ENCODE assay signal across 40 cellular contexts in genomic region chr2:216021768-216022167, GRCh38. TPM values are rescaled to one million over a fixed set of nuclear protein-coding genes. Genes with fewer than 3 reads are reported as not detected.
"Had no signal": no experiment of that assay in that cellular context is flagged by ENCODE, and none has a peak within 500 bp of the region (broad histone marks: within the 10 kb centered on the region; RNA-seq: fewer than 3 reads in every experiment).

No MANE protein-coding gene starts in this region.

- DNase-seq: activated effector memory CD4-positive, alpha-beta T cell treated with anti-CD3 and anti-CD28 coated beads, Interleukin-2, amount 50 U/mL, for 16 hours; activated effector memory CD4-positive, alpha-beta T cell treated with Interleukin-2 at 50 U/mL for 16 hours; activated gamma-delta T cell; activated gamma-delta T cell treated with Interleukin-2 at 50 U/mL for 16 hours; activated naive CD4-positive, alpha-beta T cell; activated naive CD4-positive, alpha-beta T cell treated with anti-CD3 and anti-CD28 coated beads for 36 hours; activated naive CD4-positive, alpha-beta T cell treated with anti-CD3 and anti-CD28 coated beads, Interleukin-2, amount 10 ng/mL, durations not matched to agents 7 days and 5 days; activated naive CD4-positive, alpha-beta T cell treated with anti-CD3 and anti-CD28 coated beads, Interleukin-2, amount 50 U/mL, for 16 hours; activated naive CD4-positive, alpha-beta T cell treated with Interleukin-2 at 50 U/mL for 16 hours; activated naive CD8-positive, alpha-beta T cell treated with anti-CD3 and anti-CD28 coated beads for 36 hours; activated naive CD8-positive, alpha-beta T cell treated with anti-CD3 and anti-CD28 coated beads, Interleukin-2, amount 10 ng/mL, durations not matched to agents 7 days and 5 days; activated naive CD8-positive, alpha-beta T cell treated with anti-CD3 and anti-CD28 coated beads, Interleukin-2, amount 50 U/mL, for 24 hours; activated T-cell treated with anti-CD3 and anti-CD28 coated beads, Interleukin-2, amount 50 U/mL, for 1 hour; activated T-cell treated with anti-CD3 and anti-CD28 coated beads, Interleukin-2, amount 50 U/mL, for 24 hours; activated T-cell treated with anti-CD3 and anti-CD28 coated beads, Interleukin-2, amount 50 U/mL, for 4 hours; activated T-cell treated with anti-CD3 and anti-CD28 coated beads, Interleukin-2, amount 50 U/mL, for 48 hours; activated T-cell treated with anti-CD3 and anti-CD28 coated beads, Interleukin-2, amount 50 U/mL, for 72 hours; adrenal gland; amniotic stem cell; amygdala; anterior cingulate cortex; aorta; body of pancreas; brain microvascular endothelial cell; caudate nucleus; central memory CD4-positive, alpha-beta T cell; cerebellar nuclear complex had no signal

- H3K27me3 ChIP-seq: adrenal gland, ascending aorta, body of pancreas, brain microvascular endothelial cell, breast epithelium, cardiac muscle cell had no signal

- H3K27ac ChIP-seq: adrenal gland, ascending aorta, body of pancreas, brain microvascular endothelial cell, breast epithelium, cardiac muscle cell had no signal

- H3K36me3 ChIP-seq: adrenal gland, ascending aorta, brain microvascular endothelial cell, breast epithelium, cardiac muscle cell had no signal

- FAIRE-seq: astrocyte, bronchial epithelial cell had no signal

- H3K4me3 ChIP-seq: adrenal gland, ascending aorta, body of pancreas, breast epithelium, cardiac muscle cell had no signal

- H3K9me3 ChIP-seq: adrenal gland, ascending aorta, body of pancreas, breast epithelium had no signal

- H3K9me3 Mint-ChIP-seq: activated naive CD4-positive, alpha-beta T cell treated with anti-CD3 and anti-CD28 coated beads for 36 hours; activated naive CD4-positive, alpha-beta T cell treated with anti-CD3 and anti-CD28 coated beads, Interleukin-2, amount 50 U/mL, for 24 hours; activated naive CD8-positive, alpha-beta T cell treated with anti-CD3 and anti-CD28 coated beads, Interleukin-2, amount 50 U/mL, for 24 hours; activated T-cell treated with anti-CD3 and anti-CD28 coated beads, Interleukin-2, amount 50 U/mL, for 4 hours; activated T-cell treated with anti-CD3 and anti-CD28 coated beads, Interleukin-2, amount 50 U/mL, for 72 hours; activated T-helper 1 cell treated with anti-CD3 and anti-CD28 coated beads, Interleukin-12 subunit alpha, Interleukin-12 subunit beta, Interleukin-2, Interleukin-4 antibody, amounts not matched to agents 30 ng/mL and 10 ng/mL and 1 ng/mL, durations not matched to agents 14 hours and 24 hours and 36 hours; activated T-helper 17 cell treated with anti-CD3 and anti-CD28 coated beads, Interleukin-2, amount 50 U/mL, for 72 hours; activated T-helper 2 cell treated with anti-CD3 and anti-CD28 coated beads, Interferon-gamma antibody, Interleukin-2, Interleukin-4, amounts not matched to agents 10 μg/mL and 5 μg/mL and 100 μg/mL, durations not matched to agents 14 hours and 24 hours and 36 hours; brain; central memory CD8-positive, alpha-beta T cell had no signal

- H3K27me3 Mint-ChIP-seq: activated naive CD4-positive, alpha-beta T cell treated with anti-CD3 and anti-CD28 coated beads, Interleukin-2, amount 10 ng/mL, durations not matched to agents 7 days and 5 days; activated naive CD4-positive, alpha-beta T cell treated with anti-CD3 and anti-CD28 coated beads, Interleukin-2, amount 50 U/mL, for 24 hours; activated naive CD8-positive, alpha-beta T cell; activated naive CD8-positive, alpha-beta T cell treated with anti-CD3 and anti-CD28 coated beads for 36 hours; activated naive CD8-positive, alpha-beta T cell treated with anti-CD3 and anti-CD28 coated beads, Interleukin-2, amount 10 ng/mL, durations not matched to agents 7 days and 5 days; activated naive CD8-positive, alpha-beta T cell treated with anti-CD3 and anti-CD28 coated beads, Interleukin-2, amount 50 U/mL, for 24 hours; activated T-cell treated with anti-CD3 and anti-CD28 coated beads, Interleukin-2, amount 50 U/mL, for 24 hours; activated T-helper 17 cell treated with anti-CD3 and anti-CD28 coated beads, Interleukin-2, amount 50 U/mL, for 72 hours; brain; central memory CD8-positive, alpha-beta T cell had no signal

- H3K4me3 Mint-ChIP-seq: activated naive CD4-positive, alpha-beta T cell treated with anti-CD3 and anti-CD28 coated beads for 36 hours; activated naive CD4-positive, alpha-beta T cell treated with anti-CD3 and anti-CD28 coated beads, Interleukin-2, amount 10 ng/mL, durations not matched to agents 7 days and 5 days; activated naive CD4-positive, alpha-beta T cell treated with anti-CD3 and anti-CD28 coated beads, Interleukin-2, amount 50 U/mL, for 24 hours; activated naive CD8-positive, alpha-beta T cell; activated naive CD8-positive, alpha-beta T cell treated with anti-CD3 and anti-CD28 coated beads for 36 hours; activated naive CD8-positive, alpha-beta T cell treated with anti-CD3 and anti-CD28 coated beads, Interleukin-2, amount 10 ng/mL, durations not matched to agents 7 days and 5 days; activated naive CD8-positive, alpha-beta T cell treated with anti-CD3 and anti-CD28 coated beads, Interleukin-2, amount 50 U/mL, for 24 hours; activated T-cell treated with anti-CD3 and anti-CD28 coated beads, Interleukin-2, amount 50 U/mL, for 24 hours; activated T-cell treated with anti-CD3 and anti-CD28 coated beads, Interleukin-2, amount 50 U/mL, for 4 hours; activated T-cell treated with anti-CD3 and anti-CD28 coated beads, Interleukin-2, amount 50 U/mL, for 72 hours; activated T-helper 1 cell treated with anti-CD3 and anti-CD28 coated beads, Interleukin-12 subunit alpha, Interleukin-12 subunit beta, Interleukin-2, Interleukin-4 antibody, amounts not matched to agents 30 ng/mL and 10 ng/mL and 1 ng/mL, durations not matched to agents 14 hours and 24 hours and 36 hours; activated T-helper 17 cell treated with anti-CD3 and anti-CD28 coated beads, Interleukin-2, amount 50 U/mL, for 72 hours; brain; central memory CD8-positive, alpha-beta T cell had no signal

- H3K36me3 Mint-ChIP-seq: activated naive CD4-positive, alpha-beta T cell treated with anti-CD3 and anti-CD28 coated beads, Interleukin-2, amount 50 U/mL, for 72 hours had no signal

- H3K4me1 ChIP-seq: adrenal gland, ascending aorta, body of pancreas, breast epithelium had no signal

- ATAC-seq: activated naive CD4-positive, alpha-beta T cell treated with anti-CD3 and anti-CD28 coated beads, Interleukin-2, amount 50 U/mL, for 72 hours; activated naive CD8-positive, alpha-beta T cell treated with anti-CD3 and anti-CD28 coated beads, Interleukin-2, amount 50 U/mL, for 24 hours; activated T-cell treated with anti-CD3 and anti-CD28 coated beads, Interleukin-2, amount 50 U/mL, for 4 hours; activated T-cell treated with anti-CD3 and anti-CD28 coated beads, Interleukin-2, amount 50 U/mL, for 72 hours; activated T-helper 17 cell treated with anti-CD3 and anti-CD28 coated beads, Interleukin-2, amount 50 U/mL, for 72 hours; body of pancreas had no signal

- H3K27ac Mint-ChIP-seq: activated naive CD4-positive, alpha-beta T cell treated with anti-CD3 and anti-CD28 coated beads for 36 hours; activated naive CD4-positive, alpha-beta T cell treated with anti-CD3 and anti-CD28 coated beads, Interleukin-2, amount 10 ng/mL, durations not matched to agents 7 days and 5 days; activated naive CD4-positive, alpha-beta T cell treated with anti-CD3 and anti-CD28 coated beads, Interleukin-2, amount 50 U/mL, for 24 hours; activated naive CD4-positive, alpha-beta T cell treated with anti-CD3 and anti-CD28 coated beads, Interleukin-2, amount 50 U/mL, for 72 hours; activated naive CD8-positive, alpha-beta T cell; activated naive CD8-positive, alpha-beta T cell treated with anti-CD3 and anti-CD28 coated beads for 36 hours; activated naive CD8-positive, alpha-beta T cell treated with anti-CD3 and anti-CD28 coated beads, Interleukin-2, amount 10 ng/mL, durations not matched to agents 7 days and 5 days; activated naive CD8-positive, alpha-beta T cell treated with anti-CD3 and anti-CD28 coated beads, Interleukin-2, amount 50 U/mL, for 24 hours; activated T-cell treated with anti-CD3 and anti-CD28 coated beads, Interleukin-2, amount 50 U/mL, for 24 hours; activated T-cell treated with anti-CD3 and anti-CD28 coated beads, Interleukin-2, amount 50 U/mL, for 72 hours; activated T-helper 1 cell treated with anti-CD3 and anti-CD28 coated beads, Interleukin-12 subunit alpha, Interleukin-12 subunit beta, Interleukin-2, Interleukin-4 antibody, amounts not matched to agents 30 ng/mL and 10 ng/mL and 1 ng/mL, durations not matched to agents 14 hours and 24 hours and 36 hours; activated T-helper 17 cell treated with anti-CD3 and anti-CD28 coated beads, Interleukin-2, amount 50 U/mL, for 72 hours; activated T-helper 2 cell treated with anti-CD3 and anti-CD28 coated beads, Interferon-gamma antibody, Interleukin-2, Interleukin-4, amounts not matched to agents 10 μg/mL and 5 μg/mL and 100 μg/mL, durations not matched to agents 14 hours and 24 hours and 36 hours; brain had no signal

RNA-seq across cellular contexts. Expression of gene MREG, which starts 8.4 kb away (rescaled TPM):
- total RNA-seq: ascending aorta had no signal

RNA-seq across cellular contexts. Expression of gene TMEM169, which starts 60.0 kb away (rescaled TPM):
- polyA plus RNA-seq: aorta had no signal
